In the genomic region with DNA sequence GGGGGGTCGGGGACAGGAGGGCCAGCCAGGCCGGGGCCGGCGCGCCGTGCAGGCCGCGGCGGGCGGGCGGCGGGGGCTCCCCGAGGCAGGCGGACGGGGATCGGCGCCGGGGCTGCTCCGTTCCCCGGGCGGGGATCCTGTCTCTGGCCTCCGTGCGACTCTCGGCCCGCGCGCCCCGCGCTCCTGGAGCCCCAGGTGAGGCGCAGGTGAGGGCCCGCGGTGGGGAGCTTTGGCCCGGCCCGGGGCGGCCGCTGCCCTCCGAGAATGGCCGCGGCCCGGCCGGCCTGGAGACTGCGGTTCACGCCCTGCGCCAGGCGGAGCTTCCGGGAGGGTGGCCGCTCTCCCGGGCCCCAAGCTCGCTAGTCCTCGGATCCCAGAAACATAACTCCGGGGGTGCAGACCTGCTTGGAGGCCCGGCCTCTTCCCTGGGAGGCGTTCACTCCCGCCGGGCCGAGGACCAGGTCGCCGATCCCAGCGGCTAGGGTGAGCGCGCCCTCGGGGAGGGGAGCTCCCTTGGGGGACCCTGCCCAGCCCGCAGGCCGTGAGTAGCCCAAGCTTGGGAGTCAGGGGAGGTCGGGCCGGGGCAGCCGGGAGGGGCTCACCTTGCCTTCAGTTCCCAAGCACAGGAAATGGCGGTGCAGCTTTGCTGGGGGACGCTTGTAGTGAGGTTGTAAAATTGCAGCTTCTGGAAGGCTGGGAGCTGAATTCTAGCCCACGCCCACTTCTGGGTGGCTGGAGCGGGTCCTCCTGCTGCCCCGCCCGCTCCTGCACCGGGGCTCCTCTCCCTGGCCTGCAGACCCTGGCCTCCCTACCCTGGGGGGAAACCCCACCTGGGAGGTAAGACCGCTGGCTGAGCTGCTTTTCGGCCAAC, we compare ENCODE assay signal across 1 cellular context.
TF ChIP-seq lines count a peak whose summit lies in the region.

No MANE protein-coding gene starts in this region.

TF ChIP-seq in HepG2, 621 proteins besides CTCF, POLR2A, EP300 and RAD21 (continued from another document and continues in another):
- TF ChIP-seq, protein P1, sequence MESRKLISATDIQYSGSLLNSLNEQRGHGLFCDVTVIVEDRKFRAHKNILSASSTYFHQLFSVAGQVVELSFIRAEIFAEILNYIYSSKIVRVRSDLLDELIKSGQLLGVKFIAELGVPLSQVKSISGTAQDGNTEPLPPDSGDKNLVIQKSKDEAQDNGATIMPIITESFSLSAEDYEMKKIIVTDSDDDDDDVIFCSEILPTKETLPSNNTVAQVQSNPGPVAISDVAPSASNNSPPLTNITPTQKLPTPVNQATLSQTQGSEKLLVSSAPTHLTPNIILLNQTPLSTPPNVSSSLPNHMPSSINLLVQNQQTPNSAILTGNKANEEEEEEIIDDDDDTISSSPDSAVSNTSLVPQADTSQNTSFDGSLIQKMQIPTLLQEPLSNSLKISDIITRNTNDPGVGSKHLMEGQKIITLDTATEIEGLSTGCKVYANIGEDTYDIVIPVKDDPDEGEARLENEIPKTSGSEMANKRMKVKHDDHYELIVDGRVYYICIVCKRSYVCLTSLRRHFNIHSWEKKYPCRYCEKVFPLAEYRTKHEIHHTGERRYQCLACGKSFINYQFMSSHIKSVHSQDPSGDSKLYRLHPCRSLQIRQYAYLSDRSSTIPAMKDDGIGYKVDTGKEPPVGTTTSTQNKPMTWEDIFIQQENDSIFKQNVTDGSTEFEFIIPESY (CRISPR knock-in tag; IDR thresholded peaks at IDR 0.05) = no peak
- TF ChIP-seq ZNF484 (CRISPR knock-in tag; IDR thresholded peaks at IDR 0.05; ENCODE audit: borderline replicate concordance, low read depth) = no peak
- TF ChIP-seq SKI (IDR thresholded peaks at IDR 0.05; ENCODE audit: partially characterized antibody) = no peak
- TF ChIP-seq, protein P2, sequence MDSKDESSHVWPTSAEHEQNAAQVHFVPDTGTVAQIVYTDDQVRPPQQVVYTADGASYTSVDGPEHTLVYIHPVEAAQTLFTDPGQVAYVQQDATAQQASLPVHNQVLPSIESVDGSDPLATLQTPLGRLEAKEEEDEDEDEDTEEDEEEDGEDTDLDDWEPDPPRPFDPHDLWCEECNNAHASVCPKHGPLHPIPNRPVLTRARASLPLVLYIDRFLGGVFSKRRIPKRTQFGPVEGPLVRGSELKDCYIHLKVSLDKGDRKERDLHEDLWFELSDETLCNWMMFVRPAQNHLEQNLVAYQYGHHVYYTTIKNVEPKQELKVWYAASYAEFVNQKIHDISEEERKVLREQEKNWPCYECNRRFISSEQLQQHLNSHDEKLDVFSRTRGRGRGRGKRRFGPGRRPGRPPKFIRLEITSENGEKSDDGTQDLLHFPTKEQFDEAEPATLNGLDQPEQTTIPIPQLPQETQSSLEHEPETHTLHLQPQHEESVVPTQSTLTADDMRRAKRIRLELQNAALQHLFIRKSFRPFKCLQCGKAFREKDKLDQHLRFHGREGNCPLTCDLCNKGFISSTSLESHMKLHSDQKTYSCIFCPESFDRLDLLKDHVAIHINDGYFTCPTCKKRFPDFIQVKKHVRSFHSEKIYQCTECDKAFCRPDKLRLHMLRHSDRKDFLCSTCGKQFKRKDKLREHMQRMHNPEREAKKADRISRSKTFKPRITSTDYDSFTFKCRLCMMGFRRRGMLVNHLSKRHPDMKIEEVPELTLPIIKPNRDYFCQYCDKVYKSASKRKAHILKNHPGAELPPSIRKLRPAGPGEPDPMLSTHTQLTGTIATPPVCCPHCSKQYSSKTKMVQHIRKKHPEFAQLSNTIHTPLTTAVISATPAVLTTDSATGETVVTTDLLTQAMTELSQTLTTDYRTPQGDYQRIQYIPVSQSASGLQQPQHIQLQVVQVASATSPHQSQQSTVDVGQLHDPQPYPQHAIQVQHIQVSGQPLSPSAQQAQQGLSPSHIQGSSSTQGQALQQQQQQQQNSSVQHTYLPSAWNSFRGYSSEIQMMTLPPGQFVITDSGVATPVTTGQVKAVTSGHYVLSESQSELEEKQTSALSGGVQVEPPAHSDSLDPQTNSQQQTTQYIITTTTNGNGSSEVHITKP (CRISPR knock-in tag; IDR thresholded peaks at IDR 0.05; ENCODE audit: low read depth) = no peak
- TF ChIP-seq, protein P3, sequence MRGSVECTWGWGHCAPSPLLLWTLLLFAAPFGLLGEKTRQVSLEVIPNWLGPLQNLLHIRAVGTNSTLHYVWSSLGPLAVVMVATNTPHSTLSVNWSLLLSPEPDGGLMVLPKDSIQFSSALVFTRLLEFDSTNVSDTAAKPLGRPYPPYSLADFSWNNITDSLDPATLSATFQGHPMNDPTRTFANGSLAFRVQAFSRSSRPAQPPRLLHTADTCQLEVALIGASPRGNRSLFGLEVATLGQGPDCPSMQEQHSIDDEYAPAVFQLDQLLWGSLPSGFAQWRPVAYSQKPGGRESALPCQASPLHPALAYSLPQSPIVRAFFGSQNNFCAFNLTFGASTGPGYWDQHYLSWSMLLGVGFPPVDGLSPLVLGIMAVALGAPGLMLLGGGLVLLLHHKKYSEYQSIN (CRISPR knock-in tag; IDR thresholded peaks at IDR 0.05; ENCODE audit: borderline replicate concordance) = no peak
- TF ChIP-seq JUN (CRISPR knock-in tag; IDR thresholded peaks at IDR 0.05) = no peak
- no peak for TF ChIP-seq ARNTL (CRISPR knock-in tag; IDR thresholded peaks at IDR 0.05)
- TF ChIP-seq, protein P4, sequence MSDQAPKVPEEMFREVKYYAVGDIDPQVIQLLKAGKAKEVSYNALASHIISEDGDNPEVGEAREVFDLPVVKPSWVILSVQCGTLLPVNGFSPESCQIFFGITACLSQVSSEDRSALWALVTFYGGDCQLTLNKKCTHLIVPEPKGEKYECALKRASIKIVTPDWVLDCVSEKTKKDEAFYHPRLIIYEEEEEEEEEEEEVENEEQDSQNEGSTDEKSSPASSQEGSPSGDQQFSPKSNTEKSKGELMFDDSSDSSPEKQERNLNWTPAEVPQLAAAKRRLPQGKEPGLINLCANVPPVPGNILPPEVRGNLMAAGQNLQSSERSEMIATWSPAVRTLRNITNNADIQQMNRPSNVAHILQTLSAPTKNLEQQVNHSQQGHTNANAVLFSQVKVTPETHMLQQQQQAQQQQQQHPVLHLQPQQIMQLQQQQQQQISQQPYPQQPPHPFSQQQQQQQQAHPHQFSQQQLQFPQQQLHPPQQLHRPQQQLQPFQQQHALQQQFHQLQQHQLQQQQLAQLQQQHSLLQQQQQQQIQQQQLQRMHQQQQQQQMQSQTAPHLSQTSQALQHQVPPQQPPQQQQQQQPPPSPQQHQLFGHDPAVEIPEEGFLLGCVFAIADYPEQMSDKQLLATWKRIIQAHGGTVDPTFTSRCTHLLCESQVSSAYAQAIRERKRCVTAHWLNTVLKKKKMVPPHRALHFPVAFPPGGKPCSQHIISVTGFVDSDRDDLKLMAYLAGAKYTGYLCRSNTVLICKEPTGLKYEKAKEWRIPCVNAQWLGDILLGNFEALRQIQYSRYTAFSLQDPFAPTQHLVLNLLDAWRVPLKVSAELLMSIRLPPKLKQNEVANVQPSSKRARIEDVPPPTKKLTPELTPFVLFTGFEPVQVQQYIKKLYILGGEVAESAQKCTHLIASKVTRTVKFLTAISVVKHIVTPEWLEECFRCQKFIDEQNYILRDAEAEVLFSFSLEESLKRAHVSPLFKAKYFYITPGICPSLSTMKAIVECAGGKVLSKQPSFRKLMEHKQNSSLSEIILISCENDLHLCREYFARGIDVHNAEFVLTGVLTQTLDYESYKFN (CRISPR knock-in tag; conservative IDR thresholded peaks at IDR 0.05) = no peak
- no peak for TF ChIP-seq PAX8 (CRISPR knock-in tag; IDR thresholded peaks at IDR 0.05; ENCODE audit: borderline replicate concordance)
- no peak for TF ChIP-seq ZNF616 (CRISPR knock-in tag; IDR thresholded peaks at IDR 0.05; ENCODE audit: low read depth)
- TF ChIP-seq RCOR2 (CRISPR knock-in tag; IDR thresholded peaks at IDR 0.05) = no peak
- no peak for TF ChIP-seq ZNF501 (CRISPR knock-in tag; IDR thresholded peaks at IDR 0.05)
- TF ChIP-seq REPIN1 (CRISPR knock-in tag; IDR thresholded peaks at IDR 0.05; ENCODE audit: borderline replicate concordance, low read depth) = no peak
- TF ChIP-seq ZSCAN20 (CRISPR knock-in tag; IDR thresholded peaks at IDR 0.05; ENCODE audit: borderline replicate concordance) = no peak
- TF ChIP-seq, protein P5, sequence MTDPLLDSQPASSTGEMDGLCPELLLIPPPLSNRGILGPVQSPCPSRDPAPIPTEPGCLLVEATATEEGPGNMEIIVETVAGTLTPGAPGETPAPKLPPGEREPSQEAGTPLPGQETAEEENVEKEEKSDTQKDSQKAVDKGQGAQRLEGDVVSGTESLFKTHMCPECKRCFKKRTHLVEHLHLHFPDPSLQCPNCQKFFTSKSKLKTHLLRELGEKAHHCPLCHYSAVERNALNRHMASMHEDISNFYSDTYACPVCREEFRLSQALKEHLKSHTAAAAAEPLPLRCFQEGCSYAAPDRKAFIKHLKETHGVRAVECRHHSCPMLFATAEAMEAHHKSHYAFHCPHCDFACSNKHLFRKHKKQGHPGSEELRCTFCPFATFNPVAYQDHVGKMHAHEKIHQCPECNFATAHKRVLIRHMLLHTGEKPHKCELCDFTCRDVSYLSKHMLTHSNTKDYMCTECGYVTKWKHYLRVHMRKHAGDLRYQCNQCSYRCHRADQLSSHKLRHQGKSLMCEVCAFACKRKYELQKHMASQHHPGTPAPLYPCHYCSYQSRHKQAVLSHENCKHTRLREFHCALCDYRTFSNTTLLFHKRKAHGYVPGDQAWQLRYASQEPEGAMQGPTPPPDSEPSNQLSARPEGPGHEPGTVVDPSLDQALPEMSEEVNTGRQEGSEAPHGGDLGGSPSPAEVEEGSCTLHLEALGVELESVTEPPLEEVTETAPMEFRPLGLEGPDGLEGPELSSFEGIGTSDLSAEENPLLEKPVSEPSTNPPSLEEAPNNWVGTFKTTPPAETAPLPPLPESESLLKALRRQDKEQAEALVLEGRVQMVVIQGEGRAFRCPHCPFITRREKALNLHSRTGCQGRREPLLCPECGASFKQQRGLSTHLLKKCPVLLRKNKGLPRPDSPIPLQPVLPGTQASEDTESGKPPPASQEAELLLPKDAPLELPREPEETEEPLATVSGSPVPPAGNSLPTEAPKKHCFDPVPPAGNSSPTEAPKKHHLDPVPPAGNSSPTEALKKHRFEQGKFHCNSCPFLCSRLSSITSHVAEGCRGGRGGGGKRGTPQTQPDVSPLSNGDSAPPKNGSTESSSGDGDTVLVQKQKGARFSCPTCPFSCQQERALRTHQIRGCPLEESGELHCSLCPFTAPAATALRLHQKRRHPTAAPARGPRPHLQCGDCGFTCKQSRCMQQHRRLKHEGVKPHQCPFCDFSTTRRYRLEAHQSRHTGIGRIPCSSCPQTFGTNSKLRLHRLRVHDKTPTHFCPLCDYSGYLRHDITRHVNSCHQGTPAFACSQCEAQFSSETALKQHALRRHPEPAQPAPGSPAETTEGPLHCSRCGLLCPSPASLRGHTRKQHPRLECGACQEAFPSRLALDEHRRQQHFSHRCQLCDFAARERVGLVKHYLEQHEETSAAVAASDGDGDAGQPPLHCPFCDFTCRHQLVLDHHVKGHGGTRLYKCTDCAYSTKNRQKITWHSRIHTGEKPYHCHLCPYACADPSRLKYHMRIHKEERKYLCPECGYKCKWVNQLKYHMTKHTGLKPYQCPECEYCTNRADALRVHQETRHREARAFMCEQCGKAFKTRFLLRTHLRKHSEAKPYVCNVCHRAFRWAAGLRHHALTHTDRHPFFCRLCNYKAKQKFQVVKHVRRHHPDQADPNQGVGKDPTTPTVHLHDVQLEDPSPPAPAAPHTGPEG (CRISPR knock-in tag; IDR thresholded peaks at IDR 0.05) = no peak
- peak; percentile 87; the same call in 1 of the 2 replicates for TF ChIP-seq CAMTA2 (CRISPR knock-in tag; IDR thresholded peaks at IDR 0.05; ENCODE audit: borderline replicate concordance)
- TF ChIP-seq ZFP36 (IDR thresholded peaks at IDR 0.05; ENCODE audit: borderline replicate concordance, low read depth, low read length, partially characterized antibody) = no peak
- no peak for TF ChIP-seq SP5 (CRISPR knock-in tag; IDR thresholded peaks at IDR 0.05; ENCODE audit: borderline replicate concordance, low read depth)
- TF ChIP-seq, protein P6, sequence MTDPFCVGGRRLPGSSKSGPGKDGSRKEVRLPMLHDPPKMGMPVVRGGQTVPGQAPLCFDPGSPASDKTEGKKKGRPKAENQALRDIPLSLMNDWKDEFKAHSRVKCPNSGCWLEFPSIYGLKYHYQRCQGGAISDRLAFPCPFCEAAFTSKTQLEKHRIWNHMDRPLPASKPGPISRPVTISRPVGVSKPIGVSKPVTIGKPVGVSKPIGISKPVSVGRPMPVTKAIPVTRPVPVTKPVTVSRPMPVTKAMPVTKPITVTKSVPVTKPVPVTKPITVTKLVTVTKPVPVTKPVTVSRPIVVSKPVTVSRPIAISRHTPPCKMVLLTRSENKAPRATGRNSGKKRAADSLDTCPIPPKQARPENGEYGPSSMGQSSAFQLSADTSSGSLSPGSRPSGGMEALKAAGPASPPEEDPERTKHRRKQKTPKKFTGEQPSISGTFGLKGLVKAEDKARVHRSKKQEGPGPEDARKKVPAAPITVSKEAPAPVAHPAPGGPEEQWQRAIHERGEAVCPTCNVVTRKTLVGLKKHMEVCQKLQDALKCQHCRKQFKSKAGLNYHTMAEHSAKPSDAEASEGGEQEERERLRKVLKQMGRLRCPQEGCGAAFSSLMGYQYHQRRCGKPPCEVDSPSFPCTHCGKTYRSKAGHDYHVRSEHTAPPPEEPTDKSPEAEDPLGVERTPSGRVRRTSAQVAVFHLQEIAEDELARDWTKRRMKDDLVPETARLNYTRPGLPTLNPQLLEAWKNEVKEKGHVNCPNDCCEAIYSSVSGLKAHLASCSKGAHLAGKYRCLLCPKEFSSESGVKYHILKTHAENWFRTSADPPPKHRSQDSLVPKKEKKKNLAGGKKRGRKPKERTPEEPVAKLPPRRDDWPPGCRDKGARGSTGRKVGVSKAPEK (CRISPR knock-in tag; IDR thresholded peaks at IDR 0.05; ENCODE audit: borderline replicate concordance) = no peak
- TF ChIP-seq MXI1 (IDR thresholded peaks at IDR 0.05; ENCODE audit: borderline replicate concordance, low read depth, low read length) = no peak
- no peak for TF ChIP-seq ZNF562 (CRISPR knock-in tag; IDR thresholded peaks at IDR 0.05; ENCODE audit: borderline replicate concordance)
- TF ChIP-seq, protein P7, sequence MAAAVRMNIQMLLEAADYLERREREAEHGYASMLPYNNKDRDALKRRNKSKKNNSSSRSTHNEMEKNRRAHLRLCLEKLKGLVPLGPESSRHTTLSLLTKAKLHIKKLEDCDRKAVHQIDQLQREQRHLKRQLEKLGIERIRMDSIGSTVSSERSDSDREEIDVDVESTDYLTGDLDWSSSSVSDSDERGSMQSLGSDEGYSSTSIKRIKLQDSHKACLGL (CRISPR knock-in tag; IDR thresholded peaks at IDR 0.05) = peak; percentile 62; the same call in 1 of the 2 replicates
- TF ChIP-seq, protein P8, sequence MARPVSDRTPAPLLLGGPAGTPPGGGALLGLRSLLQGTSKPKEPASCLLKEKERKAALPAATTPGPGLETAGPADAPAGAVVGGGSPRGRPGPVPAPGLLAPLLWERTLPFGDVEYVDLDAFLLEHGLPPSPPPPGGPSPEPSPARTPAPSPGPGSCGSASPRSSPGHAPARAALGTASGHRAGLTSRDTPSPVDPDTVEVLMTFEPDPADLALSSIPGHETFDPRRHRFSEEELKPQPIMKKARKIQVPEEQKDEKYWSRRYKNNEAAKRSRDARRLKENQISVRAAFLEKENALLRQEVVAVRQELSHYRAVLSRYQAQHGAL (CRISPR knock-in tag; IDR thresholded peaks at IDR 0.05; ENCODE audit: not compliant biosample characterization) = no peak
- no peak for TF ChIP-seq ZNF713 (CRISPR knock-in tag; IDR thresholded peaks at IDR 0.05)
- TF ChIP-seq ZNF432 (CRISPR knock-in tag; IDR thresholded peaks at IDR 0.05; ENCODE audit: borderline replicate concordance) = no peak
- TF ChIP-seq, protein P9, sequence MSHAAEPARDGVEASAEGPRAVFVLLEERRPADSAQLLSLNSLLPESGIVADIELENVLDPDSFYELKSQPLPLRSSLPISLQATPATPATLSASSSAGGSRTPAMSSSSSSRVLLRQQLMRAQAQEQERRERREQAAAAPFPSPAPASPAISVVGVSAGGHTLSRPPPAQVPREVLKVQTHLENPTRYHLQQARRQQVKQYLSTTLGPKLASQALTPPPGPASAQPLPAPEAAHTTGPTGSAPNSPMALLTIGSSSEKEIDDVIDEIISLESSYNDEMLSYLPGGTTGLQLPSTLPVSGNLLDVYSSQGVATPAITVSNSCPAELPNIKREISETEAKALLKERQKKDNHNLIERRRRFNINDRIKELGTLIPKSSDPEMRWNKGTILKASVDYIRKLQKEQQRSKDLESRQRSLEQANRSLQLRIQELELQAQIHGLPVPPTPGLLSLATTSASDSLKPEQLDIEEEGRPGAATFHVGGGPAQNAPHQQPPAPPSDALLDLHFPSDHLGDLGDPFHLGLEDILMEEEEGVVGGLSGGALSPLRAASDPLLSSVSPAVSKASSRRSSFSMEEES (CRISPR knock-in tag; IDR thresholded peaks at IDR 0.05) = no peak
